ENCODE assay signal across 8 cellular contexts in the genomic region with DNA sequence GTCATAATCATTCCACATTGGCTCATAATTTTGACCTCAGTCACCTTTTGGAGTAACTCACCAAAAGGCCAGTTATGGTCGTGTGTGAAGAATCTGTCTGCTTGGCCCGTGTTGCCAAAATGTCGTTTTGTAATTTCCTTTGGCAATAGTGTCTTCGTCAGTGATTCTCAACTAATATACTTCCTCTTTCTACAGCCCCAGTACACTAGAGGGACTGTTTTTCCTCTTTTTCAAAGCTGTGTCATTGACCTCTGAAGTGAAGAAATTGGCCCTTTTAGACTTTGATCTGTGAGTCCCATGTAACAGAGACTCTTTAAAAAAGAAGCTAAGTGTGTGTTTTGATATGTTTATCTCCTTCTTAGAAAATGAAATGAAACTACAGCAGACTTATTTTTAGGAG. TPM values are rescaled to one million over a fixed set of nuclear protein-coding genes. Genes with fewer than 3 reads are reported as not detected.
DNase-seq lines count a peak whose midpoint lies in the region; ATAC-seq, FAIRE-seq and TF ChIP-seq lines count a peak whose summit lies in the region.

No MANE protein-coding gene starts in this region.

- peaks cover 23% of the 10 kb centered on the region for H3K79me1 ChIP-seq in mesendoderm (ENCODE audit: low read length)

- H4K20me1 ChIP-seq in keratinocyte (ENCODE audit: control insufficient read depth, extremely low read depth, insufficient read depth, low read length), result peaks cover 13% of the 10 kb centered on the region

- no peak for TF ChIP-seq POLR2A in suprapubic skin (IDR thresholded peaks at IDR 0.05)

- H3K27ac ChIP-seq in keratinocyte (ENCODE audit: control insufficient read depth, insufficient read depth, low read length), result no peak overlapping the region
- peak overlapping the region; percentile 73 for H3K27ac ChIP-seq in suprapubic skin
- H3K27ac ChIP-seq in mesendoderm (ENCODE audit: low read depth, low read length), result no peak overlapping the region

- no peak overlapping the region for H3K18ac ChIP-seq in mesendoderm (ENCODE audit: low read length)

- H3K23ac ChIP-seq in mesendoderm (ENCODE audit: low read length), result no peak overlapping the region

- TF ChIP-seq EP300 in suprapubic skin (IDR thresholded peaks at IDR 0.05), result no peak

- H3K4me3 ChIP-seq in keratinocyte (ENCODE audit: control insufficient read depth in 2 of 3, extremely low read depth in 1 of 3, insufficient read depth in 2 of 3, low read depth in 1 of 3, low read length in 3 of 3) (peak overlapping the region in 1 of 3 experiments; percentile 12), suprapubic skin (peak overlapping the region; percentile 89), mesendoderm (ENCODE audit: low read length) (no peak overlapping the region)

- H3K4me3 Mint-ChIP-seq in activated naive CD8-positive, alpha-beta T cell treated with anti-CD3 and anti-CD28 coated beads for 36 hours, result no peak overlapping the region

- TF ChIP-seq CTCF in keratinocyte (optimal IDR thresholded peaks at IDR 0.05 in 1 of 3, IDR thresholded peaks at IDR 0.05 in 1 of 3, conservative IDR thresholded peaks at IDR 0.05 in 1 of 3; ENCODE audit: extremely low read depth in 1 of 3, insufficient read depth in 2 of 3, low read length in 3 of 3), result no peak
- TF ChIP-seq CTCF in suprapubic skin (IDR thresholded peaks at IDR 0.05), result peak in 1 of 2 donors; percentile 12

- no peak overlapping the region for H2BK5ac ChIP-seq in mesendoderm (ENCODE audit: low read length)

- H3K9me3 ChIP-seq in keratinocyte (ENCODE audit: control insufficient read depth, low read depth, low read length) (no peaks in the 10 kb centered on the region), suprapubic skin (no peaks in the 10 kb centered on the region)

- no peak overlapping the region for H4K8ac ChIP-seq in mesendoderm (ENCODE audit: low read depth, low read length)

- FAIRE-seq in keratinocyte (lab: Jason Lieb, UNC), result no peak

- no peak overlapping the region for H2AFZ ChIP-seq in keratinocyte (ENCODE audit: control insufficient read depth, low read length)

- H3K79me2 ChIP-seq in keratinocyte (ENCODE audit: control insufficient read depth, insufficient read depth, low read length) (peaks cover 73% of the 10 kb centered on the region), mesendoderm (ENCODE audit: control insufficient read depth, insufficient read depth, low read length) (peaks cover 41% of the 10 kb centered on the region)

- H3K4ac ChIP-seq in mesendoderm (ENCODE audit: low read depth, low read length), result no peak overlapping the region

- no peak overlapping the region for H4K5ac ChIP-seq in mesendoderm (ENCODE audit: low read length)

- H3K4me1 ChIP-seq in keratinocyte (ENCODE audit: control insufficient read depth, extremely low read depth, insufficient read depth, low read length) (peaks cover 42% of the 10 kb centered on the region), suprapubic skin (peaks cover 67% of the 10 kb centered on the region), mesendoderm (ENCODE audit: control insufficient read depth, low read depth, low read length) (peaks cover 4% of the 10 kb centered on the region)

- peak; percentile 87 for DNase-seq in ELR (ENCODE audit: low read depth)
- no peak for DNase-seq in activated naive CD8-positive, alpha-beta T cell treated with anti-CD3 and anti-CD28 coated beads for 36 hours
- DNase-seq in keratinocyte (ENCODE audit: low read depth, low spot score), result no peak
- DNase-seq in suprapubic skin (ENCODE audit: low spot score in 2 of 2), result peak in 1 of 2 donors; percentile 82
- no peak for DNase-seq in iPS-NIHi11 (ENCODE audit: low spot score)
- DNase-seq in NCI-H82 (lab: John Stamatoyannopoulos, UW), result no peak
- DNase-seq in mesendoderm, result no peak

- H3K36me3 Mint-ChIP-seq in activated naive CD8-positive, alpha-beta T cell treated with anti-CD3 and anti-CD28 coated beads for 36 hours, result peaks cover 31% of the 10 kb centered on the region

- no peak overlapping the region for H2AK5ac ChIP-seq in mesendoderm (ENCODE audit: low read length)

- H3K9me1 ChIP-seq in keratinocyte (ENCODE audit: control insufficient read depth, extremely low read depth, insufficient read depth, low read length), result peaks cover 2% of the 10 kb centered on the region

- peaks cover 46% of the 10 kb centered on the region for H3K4me1 Mint-ChIP-seq in activated naive CD8-positive, alpha-beta T cell treated with anti-CD3 and anti-CD28 coated beads for 36 hours

- H3K36me3 ChIP-seq in keratinocyte (ENCODE audit: control insufficient read depth in 2 of 2, extremely low read depth in 1 of 2, insufficient read depth in 2 of 2, low read length in 2 of 2) (peaks cover 6 to 26% of the 10 kb centered on the region in 2 experiments), suprapubic skin (peaks cover 41% of the 10 kb centered on the region), mesendoderm (ENCODE audit: control insufficient read depth, insufficient read depth, low read length) (no peaks in the 10 kb centered on the region)

- H3K4me2 ChIP-seq in keratinocyte (ENCODE audit: control insufficient read depth, extremely low read depth, insufficient read depth, low read depth, low read length), result peak overlapping the region; percentile 93
- H3K4me2 ChIP-seq in mesendoderm (ENCODE audit: low read length), result no peak overlapping the region

- H3K9me3 Mint-ChIP-seq in activated naive CD8-positive, alpha-beta T cell treated with anti-CD3 and anti-CD28 coated beads for 36 hours, result no peaks in the 10 kb centered on the region

- dilution Hi-C loops in keratinocyte (cut with MboI; ENCODE audit: extremely low pct_ligation_motif_present, low sequenced_read_pairs), result no loop called here

- no peak overlapping the region for H2BK120ac ChIP-seq in mesendoderm (ENCODE audit: low read depth, low read length)

- peak overlapping the region; percentile 55 for H3K27ac Mint-ChIP-seq in activated naive CD8-positive, alpha-beta T cell treated with anti-CD3 and anti-CD28 coated beads for 36 hours

- H3K27me3 ChIP-seq in keratinocyte (ENCODE audit: control insufficient read depth, extremely low read depth, insufficient read depth, low read length), result no peaks in the 10 kb centered on the region
- H3K27me3 ChIP-seq in suprapubic skin, result no peaks in the 10 kb centered on the region
- H3K27me3 ChIP-seq in mesendoderm (ENCODE audit: insufficient read depth, low read length, poor library complexity), result no peaks in the 10 kb centered on the region

- H3K9ac ChIP-seq in keratinocyte (ENCODE audit: control insufficient read depth, extremely low read depth, insufficient read depth, low read length) (no peak overlapping the region), mesendoderm (ENCODE audit: low read length) (no peak overlapping the region)

- 2% methylated on average over 4 of the region's 4 CpGs for WGBS in suprapubic skin
- no CpG with 5 or more reads among the region's 4 CpGs for WGBS in mesendoderm (ENCODE audit: extremely low coverage, insufficient coverage, low lambda C conversion rate)

- H3K27me3 Mint-ChIP-seq in activated naive CD8-positive, alpha-beta T cell treated with anti-CD3 and anti-CD28 coated beads for 36 hours, result peaks cover 9% of the 10 kb centered on the region

- peak; percentile 35 for ATAC-seq in HG03432 (IDR thresholded peaks at IDR 0.05; ENCODE audit: unreplicated experiment)

- no peak overlapping the region for H3K56ac ChIP-seq in mesendoderm (ENCODE audit: low read length)

- H2BK15ac ChIP-seq in mesendoderm (replicated peaks; ENCODE audit: low read depth), result no peak overlapping the region

RNA-seq across cellular contexts. Expression of a gene that starts 5.2 kb away (rescaled TPM):
- 1 to 10 TPM; 7.0 to 8.0 TPM for total RNA-seq in activated naive CD8-positive, alpha-beta T cell treated with anti-CD3 and anti-CD28 coated beads for 36 hours
- 17.6 to 22.5 TPM (median 20.4 TPM) in 3 replicates for polyA plus RNA-seq in keratinocyte
- 19.2 TPM for polyA plus RNA-seq in keratinocyte (2011; ENCODE audit: low read depth)
- polyA plus RNA-seq in keratinocyte (2011; cell fraction: cytosol; rRNA removed), result 14.3 and 17.3 TPM in 2 replicates
- polyA plus RNA-seq in keratinocyte (2011; cell fraction: nucleus; rRNA removed), result 28.1 and 29.4 TPM in 2 replicates
- 17.0 and 39.7 TPM in 2 replicates for polyA plus RNA-seq in keratinocyte (2012; ENCODE audit: low replicate concordance)
- polyA minus RNA-seq in keratinocyte, result 95.4 to 137 TPM (median 123 TPM) in 3 replicates
- 45.5 TPM for polyA minus RNA-seq in keratinocyte (2011; cell fraction: cytosol; rRNA and poly(A)+ RNA removed)
- polyA minus RNA-seq in keratinocyte (2011; cell fraction: nucleus; rRNA and poly(A)+ RNA removed), result 54.6 and 69.6 TPM in 2 replicates
- 100 to 1,000 TPM; 103 to 141 (median 121) TPM for total RNA-seq in suprapubic skin
- 14.4 TPM for polyA plus RNA-seq in mesendoderm (2013, experiment 1 of 2)
- polyA plus RNA-seq in mesendoderm (2013, experiment 2 of 2), result 14.2 TPM

Comparison
In these comparisons a context has a peak if more than half of its experiments do, and no peak if none do; other contexts are left out.
1. RNA of a gene that starts 5.2 kb away (total RNA-seq): 103 to 141 TPM in suprapubic skin; 7.0 to 8.0 TPM in activated naive CD8-positive, alpha-beta T cell treated with anti-CD3 and anti-CD28 coated beads for 36 hours; every median in the first group is over 10 times any median in the second.